In the genomic region with DNA sequence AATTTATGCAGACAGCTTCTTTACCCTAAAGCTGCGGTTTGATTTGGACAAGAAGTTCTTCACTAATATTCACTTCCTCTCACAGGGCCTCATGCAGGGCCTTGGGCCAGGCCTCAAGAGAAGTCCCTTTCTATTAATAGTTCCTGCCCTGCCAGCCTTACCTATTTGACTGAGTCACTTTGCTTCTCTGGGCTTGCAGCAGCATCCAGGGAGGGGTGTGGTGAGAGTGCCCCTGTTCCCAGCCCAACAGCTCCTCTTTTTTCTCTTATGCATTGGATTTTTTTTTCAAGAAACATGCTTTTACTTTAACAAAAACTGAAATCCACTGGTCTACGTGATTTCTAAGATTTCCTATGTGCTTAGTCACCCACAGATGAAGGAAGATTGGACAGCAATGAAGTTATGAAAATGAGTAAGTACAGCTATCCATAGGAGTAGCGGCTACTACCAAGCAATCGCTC, we compare ENCODE assay signal across 8 cellular contexts. TPM values are rescaled to one million over a fixed set of nuclear protein-coding genes. Genes with fewer than 3 reads are reported as not detected.
DNase-seq lines count a peak whose midpoint lies in the region; ATAC-seq and TF ChIP-seq lines count a peak whose summit lies in the region.

No MANE protein-coding gene starts in this region.

- 58 to 74% methylated on average over 4 of the region's 4 CpGs for WGBS in sigmoid colon, 2 donors

- ATAC-seq in GM19455 (IDR thresholded peaks at IDR 0.05; ENCODE audit: unreplicated experiment) (peak; percentile 42), HG03575 (IDR thresholded peaks at IDR 0.05; ENCODE audit: extremely low read depth, insufficient number of reproducible peaks, low FRiP score, unreplicated experiment) (peak; percentile 42)

- intact Hi-C loops in sigmoid colon (cut with DNase I), result no loop called here

- no peaks in the 10 kb centered on the region for H3K36me3 ChIP-seq in sigmoid colon

- H3K4me3 ChIP-seq in sigmoid colon, result no peak overlapping the region

- TF ChIP-seq CTCF in chondrocyte (IDR thresholded peaks at IDR 0.05) (no peak), sigmoid colon (IDR thresholded peaks at IDR 0.05) (no peak)

- TF ChIP-seq POLR2A in sigmoid colon (IDR thresholded peaks at IDR 0.05), result no peak

- peak overlapping the region; percentile 45 to 64 (median 52) for H3K27ac ChIP-seq in sigmoid colon

- no peaks in the 10 kb centered on the region for H3K36me3 Mint-ChIP-seq in chondrocyte (ENCODE audit: low read depth)
- no peaks in the 10 kb centered on the region for H3K36me3 Mint-ChIP-seq in immature natural killer cell
- H3K36me3 Mint-ChIP-seq in activated CD4-positive, alpha-beta T cell treated with anti-CD3 and anti-CD28 coated beads, Interleukin-2, amount 10 ng/mL, durations not matched to agents 7 days and 5 days (ENCODE audit: low read depth), result no peaks in the 10 kb centered on the region

- peaks cover 0 to 19% (median 9%) of the 10 kb centered on the region in 4 donors for H3K4me1 ChIP-seq in sigmoid colon

- CTCF ChIA-PET in activated CD4-positive, alpha-beta T cell treated with anti-CD3 and anti-CD28 coated beads, Interleukin-2, amount 10 ng/mL, durations not matched to agents 7 days and 5 days (lab: Charles Lee), result interaction anchor here (4.2 kb wide), 1 partner anchor 11 kb away, joined by 16 read pairs; no protein-coding TSS in a partner anchor

- no peak for TF ChIP-seq EP300 in sigmoid colon (IDR thresholded peaks at IDR 0.05)

- POLR2A ChIA-PET in activated CD4-positive, alpha-beta T cell treated with anti-CD3 and anti-CD28 coated beads, Interleukin-2, amount 10 ng/mL, durations not matched to agents 7 days and 5 days (lab: Charles Lee), result no interaction called here

- no peaks in the 10 kb centered on the region for H3K9me3 ChIP-seq in sigmoid colon

- no peaks in the 10 kb centered on the region for H3K27me3 ChIP-seq in sigmoid colon

- peak overlapping the region; percentile 14 for H3K4me3 Mint-ChIP-seq in chondrocyte (ENCODE audit: unreplicated experiment)
- no peak overlapping the region for H3K4me3 Mint-ChIP-seq in immature natural killer cell
- no peak overlapping the region for H3K4me3 Mint-ChIP-seq in activated CD4-positive, alpha-beta T cell treated with anti-CD3 and anti-CD28 coated beads, Interleukin-2, amount 10 ng/mL, durations not matched to agents 7 days and 5 days

- H3K27ac Mint-ChIP-seq in chondrocyte (ENCODE audit: unreplicated experiment) (peak overlapping the region; percentile 68), immature natural killer cell (peak overlapping the region in 1 of 6 donors; percentile 0)
- no peak overlapping the region for H3K27ac Mint-ChIP-seq in activated CD4-positive, alpha-beta T cell treated with anti-CD3 and anti-CD28 coated beads, Interleukin-2, amount 10 ng/mL, durations not matched to agents 7 days and 5 days

- H3K27me3 Mint-ChIP-seq in chondrocyte (ENCODE audit: low read depth) (no peaks in the 10 kb centered on the region), immature natural killer cell (ENCODE audit: low read depth in 3 of 3) (peaks cover 19 to 39% (median 19%) of the 10 kb centered on the region in 3 donors)
- peaks cover 5% of the 10 kb centered on the region for H3K27me3 Mint-ChIP-seq in activated CD4-positive, alpha-beta T cell treated with anti-CD3 and anti-CD28 coated beads, Interleukin-2, amount 10 ng/mL, durations not matched to agents 7 days and 5 days

- peaks cover 14% of the 10 kb centered on the region for H3K4me1 Mint-ChIP-seq in chondrocyte (ENCODE audit: low read depth)
- peaks cover 26 to 32% of the 10 kb centered on the region in 2 donors for H3K4me1 Mint-ChIP-seq in immature natural killer cell
- H3K4me1 Mint-ChIP-seq in activated CD4-positive, alpha-beta T cell treated with anti-CD3 and anti-CD28 coated beads, Interleukin-2, amount 10 ng/mL, durations not matched to agents 7 days and 5 days, result peaks cover 18% of the 10 kb centered on the region

- H3K9me3 Mint-ChIP-seq in chondrocyte (ENCODE audit: low read depth) (peaks cover 7% of the 10 kb centered on the region), immature natural killer cell (peaks cover 0 to 3% (median 0%) of the 10 kb centered on the region in 6 donors)
- no peaks in the 10 kb centered on the region for H3K9me3 Mint-ChIP-seq in activated CD4-positive, alpha-beta T cell treated with anti-CD3 and anti-CD28 coated beads, Interleukin-2, amount 10 ng/mL, durations not matched to agents 7 days and 5 days

- peak; percentile 2 for DNase-seq in AG08396 (ENCODE audit: low spot score)
- no peak for DNase-seq in chondrocyte (ENCODE audit: low spot score)
- DNase-seq in sigmoid colon, result peak; percentile 70
- no peak for DNase-seq in immature natural killer cell
- DNase-seq in mucosa of gallbladder (ENCODE audit: low spot score), result no peak
- no peak for DNase-seq in activated CD4-positive, alpha-beta T cell treated with anti-CD3 and anti-CD28 coated beads, Interleukin-2, amount 10 ng/mL, durations not matched to agents 7 days and 5 days

RNA-seq across cellular contexts. Expression of a gene that starts 26.7 kb away (rescaled TPM):
- total RNA-seq in chondrocyte (18.0 to 19.5 TPM (median 18.3 TPM) in 3 replicates), sigmoid colon (10 to 100 TPM; 11.4 to 23.0 (median 15.1) TPM), mucosa of gallbladder (12.4 TPM)
- polyA plus RNA-seq in sigmoid colon (10 to 100 TPM in 1 of 3 donors, 1 to 10 TPM in 2; 4.2 to 27.1 (median 7.8) TPM), immature natural killer cell (10 to 100 TPM in 1 of 3 donors, 1 to 10 TPM in 2; 3.0 to 12.2 (median 6.9) TPM)
- total RNA-seq in activated CD4-positive, alpha-beta T cell treated with anti-CD3 and anti-CD28 coated beads, Interleukin-2, amount 10 ng/mL, durations not matched to agents 7 days and 5 days, result 10 to 100 TPM; 12.9 to 15.7 TPM

RNA-seq across cellular contexts. Expression of a gene that starts 34.5 kb away (rescaled TPM):
- total RNA-seq in chondrocyte, result 23.8 to 39.9 TPM (median 25.2 TPM) in 3 replicates
- 10 to 100 TPM in 3 of 4 donors, 1 to 10 TPM in 1; 6.6 to 24.6 (median 15.1) TPM for total RNA-seq in sigmoid colon
- 10 to 100 TPM in 1 of 3 donors, 1 to 10 TPM in 2; 1.6 to 15.7 (median 3.6) TPM for polyA plus RNA-seq in sigmoid colon
- 1 to 10 TPM; 4.6 to 6.4 (median 5.6) TPM for polyA plus RNA-seq in immature natural killer cell
- total RNA-seq in mucosa of gallbladder, result 22.4 TPM
- total RNA-seq in activated CD4-positive, alpha-beta T cell treated with anti-CD3 and anti-CD28 coated beads, Interleukin-2, amount 10 ng/mL, durations not matched to agents 7 days and 5 days, result 10 to 100 TPM; 23.5 to 25.7 TPM

RNA-seq across cellular contexts. Expression of a gene that starts 55.9 kb away (rescaled TPM):
- total RNA-seq in chondrocyte, result not detected in 3 replicates
- total RNA-seq in sigmoid colon, result not detected
- polyA plus RNA-seq in sigmoid colon, result not detected
- polyA plus RNA-seq in immature natural killer cell, result not detected
- total RNA-seq in mucosa of gallbladder, result not detected
- total RNA-seq in activated CD4-positive, alpha-beta T cell treated with anti-CD3 and anti-CD28 coated beads, Interleukin-2, amount 10 ng/mL, durations not matched to agents 7 days and 5 days, result not detected

Comparison
In these comparisons a context has a peak if more than half of its experiments do, and no peak if none do; other contexts are left out.
1. DNase-seq: peak in AG08396 (single experiment) and sigmoid colon (single experiment); none in chondrocyte (single experiment), immature natural killer cell (0 of 3), mucosa of gallbladder (single experiment) and activated CD4-positive, alpha-beta T cell treated with anti-CD3 and anti-CD28 coated beads, Interleukin-2, amount 10 ng/mL, durations not matched to agents 7 days and 5 days (single experiment).